11 cellular contexts compared by ENCODE assay signal in the genomic region with DNA sequence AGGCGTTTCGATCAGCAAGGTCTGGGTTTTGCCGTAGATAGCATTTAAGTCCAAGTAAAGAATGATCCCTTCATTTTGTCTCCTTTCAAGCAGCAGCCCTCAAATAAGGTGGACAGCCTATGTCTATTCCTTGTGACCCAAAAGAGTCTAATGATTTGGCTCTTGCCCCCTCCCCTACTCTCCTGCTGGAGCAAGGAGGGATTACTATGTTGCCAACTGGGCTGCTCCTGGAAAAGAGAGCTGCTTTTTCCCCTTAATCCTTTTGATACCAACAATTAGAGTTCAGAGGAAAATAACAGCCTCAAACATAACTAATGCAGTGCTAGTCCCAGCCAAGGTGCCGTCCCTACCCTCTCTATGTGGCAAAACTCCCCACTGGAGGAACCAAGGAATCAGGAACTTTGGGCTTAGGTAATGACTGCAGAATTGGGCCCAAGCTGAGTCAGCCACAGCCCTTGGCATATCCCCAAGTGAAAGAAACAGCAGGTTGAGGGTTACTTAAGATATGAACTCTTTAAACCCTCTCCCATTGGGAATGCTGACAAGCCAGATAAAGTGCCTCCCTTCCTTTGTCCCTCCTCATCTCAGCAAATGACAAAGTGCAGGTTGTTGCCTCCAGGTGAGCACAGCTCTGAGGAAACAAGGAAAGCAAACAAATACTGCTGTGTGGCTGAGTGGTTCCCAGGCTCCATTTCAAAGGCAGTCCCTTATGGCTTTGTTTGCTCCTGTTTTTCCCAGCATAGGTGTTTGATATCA.
DNase-seq lines count a peak whose midpoint lies in the region; TF ChIP-seq lines count a peak whose summit lies in the region.
"Had no signal": no experiment of that assay in that cellular context is flagged by ENCODE, and none has a peak within 500 bp of the region (broad histone marks: within the 10 kb centered on the region; RNA-seq: fewer than 3 reads in every experiment).

No MANE protein-coding gene starts in this region.

- H3K36me3 ChIP-seq in fibroblast of lung (ENCODE audit: control insufficient read depth, insufficient read depth, low read length) = no peaks in the 10 kb centered on the region
- H3K36me3 ChIP-seq in vagina = no peaks in the 10 kb centered on the region
- H3K36me3 ChIP-seq: cardiac muscle cell, neutrophil had no signal

- no peaks in the 10 kb centered on the region for H3K9me3 ChIP-seq in fibroblast of lung (ENCODE audit: control insufficient read depth, insufficient read depth, low read depth, low read length)
- H3K9me3 ChIP-seq in vagina = no peaks in the 10 kb centered on the region
- H3K9me3 ChIP-seq: neutrophil had no signal

- H3K4me3 ChIP-seq in fibroblast of lung (replicated peaks in 1 of 4; ENCODE audit: control extremely low read depth in 1 of 4, insufficient read depth in 1 of 4, low read depth in 3 of 4, low read length in 4 of 4) (no peak overlapping the region), vagina (no peak overlapping the region)
- H3K4me3 ChIP-seq: cardiac muscle cell had no signal

- intact Hi-C loops in vagina (cut with DNase I) = no loop called here

- no peak overlapping the region for H3K9ac ChIP-seq in fibroblast of lung (ENCODE audit: insufficient read depth, low read length)

- H3K79me2 ChIP-seq in fibroblast of lung (ENCODE audit: control insufficient read depth, insufficient read depth, low read length) = no peaks in the 10 kb centered on the region

- no peak overlapping the region for H3K27ac ChIP-seq in fibroblast of lung (ENCODE audit: insufficient read depth, low read length)
- no peak overlapping the region for H3K27ac ChIP-seq in vagina
- H3K27ac ChIP-seq: cardiac muscle cell, neutrophil had no signal

- no peak overlapping the region for H2AFZ ChIP-seq in fibroblast of lung (ENCODE audit: low read length)

- DNase-seq in ELF-1 (ENCODE audit: low read depth, low spot score) (peak; percentile 68), NCI-H524 treated with DMSO at 0.1 percent for 48 hours (lab: John Stamatoyannopoulos, UW) (peak; percentile 41), fibroblast of lung (ENCODE audit: low read depth in 2 of 2) (peak; percentile 29 to 49), mucosa of gallbladder (ENCODE audit: low spot score) (peak; percentile 40), vagina (ENCODE audit: extremely low spot score in 2 of 2) (no peak), GDM1 (lab: John Stamatoyannopoulos, UW) (no peak)
- no peak for DNase-seq in activated naive CD4-positive, alpha-beta T cell treated with anti-CD3 and anti-CD28 coated beads, Interleukin-2, amount 50 U/mL, for 16 hours
- DNase-seq in activated CD4-positive, alpha-beta T cell treated with anti-CD3 and anti-CD28 coated beads for 1 hour = no peak
- DNase-seq: Karpas-422 had no signal

- H3K4me1 ChIP-seq in fibroblast of lung (ENCODE audit: control insufficient read depth, extremely low read depth, insufficient read depth, low read length) = peaks cover 1% of the 10 kb centered on the region
- H3K4me1 ChIP-seq in vagina = no peaks in the 10 kb centered on the region

- no peaks in the 10 kb centered on the region for H4K20me1 ChIP-seq in fibroblast of lung (ENCODE audit: control insufficient read depth, extremely low read depth, insufficient read depth, low read length)

- TF ChIP-seq CTCF in fibroblast of lung (conservative IDR thresholded peaks at IDR 0.05 in 1 of 2, IDR thresholded peaks at IDR 0.05 in 1 of 2; ENCODE audit: low read depth in 1 of 2, low read length in 2 of 2) (no peak), vagina (IDR thresholded peaks at IDR 0.05) (no peak)

- no peak for TF ChIP-seq POLR2A in vagina (IDR thresholded peaks at IDR 0.05)

- H3K27me3 ChIP-seq in fibroblast of lung (ENCODE audit: control insufficient read depth, insufficient read depth, low read length) = no peaks in the 10 kb centered on the region
- H3K27me3 ChIP-seq in vagina = no peaks in the 10 kb centered on the region
- H3K27me3 ChIP-seq: cardiac muscle cell, neutrophil had no signal

- H3K4me2 ChIP-seq in fibroblast of lung (ENCODE audit: extremely low read depth, insufficient read depth, low read length) = no peak overlapping the region

Comparison
In these comparisons a context has a peak if more than half of its experiments do, and no peak if none do; other contexts are left out.
1. DNase-seq: peak in ELF-1 (single experiment), NCI-H524 treated with DMSO at 0.1 percent for 48 hours (single experiment), fibroblast of lung (2 of 2) and mucosa of gallbladder (single experiment); none in vagina (0 of 2), activated naive CD4-positive, alpha-beta T cell treated with anti-CD3 and anti-CD28 coated beads, Interleukin-2, amount 50 U/mL, for 16 hours (single experiment), GDM1 (single experiment) and activated CD4-positive, alpha-beta T cell treated with anti-CD3 and anti-CD28 coated beads for 1 hour (single experiment).